ENCODE assay signal across 26 cellular contexts in genomic region chr17:50076591-50077235, GRCh38. TPM values are rescaled to one million over a fixed set of nuclear protein-coding genes. Genes with fewer than 3 reads are reported as not detected.
DNase-seq lines count a peak whose midpoint lies in the region; ATAC-seq and TF ChIP-seq lines count a peak whose summit lies in the region.
"Had no signal": no experiment of that assay in that cellular context is flagged by ENCODE, and none has a peak within 500 bp of the region (broad histone marks: within the 10 kb centered on the region; RNA-seq: fewer than 3 reads in every experiment).

No MANE protein-coding gene starts in this region.

- H3K79me1 ChIP-seq in neuronal stem cell (ENCODE audit: low read depth, low read length), result no peaks in the 10 kb centered on the region

- TSS peak; percentile 4 for BruUV-seq in mammary epithelial cell (replicated peaks; lab: Mats Ljungman, UMichigan)

- H3K4me3 ChIP-seq in mammary epithelial cell (replicated peaks in 1 of 3; ENCODE audit: insufficient read depth in 1 of 3, low read depth in 2 of 3, low read length in 3 of 3), result no peak overlapping the region
- no peak overlapping the region for H3K4me3 ChIP-seq in neuronal stem cell (ENCODE audit: low read length in 2 of 2)
- H3K4me3 ChIP-seq: MG63, pancreas, upper lobe of right lung had no signal

- H3K4me1 ChIP-seq in mammary epithelial cell (ENCODE audit: insufficient read depth, low read length), result no peaks in the 10 kb centered on the region
- H3K4me1 ChIP-seq in neuronal stem cell (ENCODE audit: control insufficient read depth in 2 of 2, insufficient read depth in 1 of 2, low read depth in 1 of 2, low read length in 2 of 2), result no peaks in the 10 kb centered on the region
- H3K4me1 ChIP-seq: pancreas, upper lobe of right lung had no signal

- H3K79me2 ChIP-seq in mammary epithelial cell (ENCODE audit: insufficient read depth, low read length), result peaks cover 98% of the 10 kb centered on the region

- H2BK5ac ChIP-seq in neuronal stem cell (ENCODE audit: low read length), result peak overlapping the region; percentile 43

- no peaks in the 10 kb centered on the region for H3K9me3 ChIP-seq in mammary epithelial cell (replicated peaks; ENCODE audit: insufficient read depth, low read length)
- no peaks in the 10 kb centered on the region for H3K9me3 ChIP-seq in neuronal stem cell (replicated peaks in 1 of 2; ENCODE audit: control insufficient read depth in 2 of 2, insufficient read depth in 1 of 2, low read depth in 1 of 2, low read length in 2 of 2)
- H3K9me3 ChIP-seq: MG63, pancreas, upper lobe of right lung had no signal

- H3K27me3 Mint-ChIP-seq in activated CD4-positive, alpha-beta T cell treated with anti-CD3 and anti-CD28 coated beads, Interleukin-2, amount 10 ng/mL, durations not matched to agents 7 days and 5 days, result no peaks in the 10 kb centered on the region
- H3K27me3 Mint-ChIP-seq: activated CD4-positive, alpha-beta memory T cell treated with anti-CD3 and anti-CD28 coated beads, Interleukin-2, amount 10 ng/mL, durations not matched to agents 7 days and 5 days; stimulated activated naive CD8-positive, alpha-beta T cell treated with anti-CD3 and anti-CD28 coated beads, Interleukin-15, amount 100 ng/mL, for 72 hours; T-helper 17 cell had no signal

- no peak overlapping the region for H3K4ac ChIP-seq in neuronal stem cell (ENCODE audit: low read length)

- H3K9me3 Mint-ChIP-seq in activated CD4-positive, alpha-beta T cell treated with anti-CD3 and anti-CD28 coated beads, Interleukin-2, amount 10 ng/mL, durations not matched to agents 7 days and 5 days, result no peaks in the 10 kb centered on the region
- H3K9me3 Mint-ChIP-seq: activated CD4-positive, alpha-beta memory T cell treated with anti-CD3 and anti-CD28 coated beads, Interleukin-2, amount 10 ng/mL, durations not matched to agents 7 days and 5 days; CD8-positive, alpha-beta memory T cell; immature natural killer cell had no signal

- peak overlapping the region; percentile 41 for H3K14ac ChIP-seq in neuronal stem cell (ENCODE audit: low read length)

- no peak overlapping the region for H3K4me2 ChIP-seq in mammary epithelial cell (ENCODE audit: insufficient read depth, low read depth, low read length)
- H3K4me2 ChIP-seq in neuronal stem cell (ENCODE audit: insufficient read depth, low read length, poor library complexity, severe bottlenecking), result peak overlapping the region; percentile 14

- H3K36me3 ChIP-seq in mammary epithelial cell (ENCODE audit: insufficient read depth, low read length) (peaks cover 86% of the 10 kb centered on the region), neuronal stem cell (replicated peaks in 1 of 2; ENCODE audit: control insufficient read depth in 2 of 2, insufficient read depth in 2 of 2, low read length in 2 of 2) (peaks cover 0 to 8% of the 10 kb centered on the region in 2 donors)

- no peak overlapping the region for H4K91ac ChIP-seq in neuronal stem cell (ENCODE audit: low read depth, low read length, poor library complexity)

- H3K18ac ChIP-seq in neuronal stem cell (ENCODE audit: low read length), result peak overlapping the region; percentile 50

- H2BK12ac ChIP-seq in neuronal stem cell (ENCODE audit: low read length), result peak overlapping the region; percentile 14

- POLR2A ChIA-PET in activated CD4-positive, alpha-beta T cell treated with anti-CD3 and anti-CD28 coated beads, Interleukin-2, amount 10 ng/mL, durations not matched to agents 7 days and 5 days (lab: Charles Lee), result no interaction called here

- peaks cover 2% of the 10 kb centered on the region for H3K4me1 Mint-ChIP-seq in activated CD4-positive, alpha-beta T cell treated with anti-CD3 and anti-CD28 coated beads, Interleukin-2, amount 10 ng/mL, durations not matched to agents 7 days and 5 days
- H3K4me1 Mint-ChIP-seq: activated CD4-positive, alpha-beta memory T cell treated with anti-CD3 and anti-CD28 coated beads, Interleukin-2, amount 10 ng/mL, durations not matched to agents 7 days and 5 days; CD8-positive, alpha-beta memory T cell; immature natural killer cell; stimulated activated naive CD8-positive, alpha-beta T cell treated with anti-CD3 and anti-CD28 coated beads, Interleukin-15, amount 100 ng/mL, for 72 hours had no signal

- H2BK120ac ChIP-seq in neuronal stem cell (ENCODE audit: low read depth, low read length), result no peak overlapping the region

- H3K27ac Mint-ChIP-seq in activated CD4-positive, alpha-beta T cell treated with anti-CD3 and anti-CD28 coated beads, Interleukin-2, amount 10 ng/mL, durations not matched to agents 7 days and 5 days, result no peak overlapping the region
- H3K27ac Mint-ChIP-seq: activated CD4-positive, alpha-beta memory T cell treated with anti-CD3 and anti-CD28 coated beads, Interleukin-2, amount 10 ng/mL, durations not matched to agents 7 days and 5 days; activated naive CD4-positive, alpha-beta T cell treated with anti-CD3 and anti-CD28 coated beads for 36 hours; immature natural killer cell; T-helper 17 cell had no signal

- H3K27me3 ChIP-seq in mammary epithelial cell (ENCODE audit: insufficient read depth, low read length) (no peaks in the 10 kb centered on the region), neuronal stem cell (ENCODE audit: control insufficient read depth in 3 of 3, insufficient read depth in 3 of 3, low read depth in 1 of 3, low read length in 3 of 3) (no peaks in the 10 kb centered on the region)
- H3K27me3 ChIP-seq: MG63, pancreas, upper lobe of right lung had no signal

- dilution Hi-C loops in mammary epithelial cell (cut with HindIII; ENCODE audit: low sequenced_read_pairs), result loop anchor here (10.0 kb wide), 1 partner anchor 82 kb away; the partner anchor contains the start of gene DLX3

- H3K27ac ChIP-seq in mammary epithelial cell (ENCODE audit: insufficient read depth, low read depth, low read length) (no peak overlapping the region), neuronal stem cell (replicated peaks; ENCODE audit: low read length) (no peak overlapping the region)
- H3K27ac ChIP-seq: pancreas, upper lobe of right lung had no signal

- no peak for TF ChIP-seq CTCF in mammary epithelial cell (conservative IDR thresholded peaks at IDR 0.05 in 1 of 2, IDR thresholded peaks at IDR 0.05 in 1 of 2; ENCODE audit: extremely low read depth in 1 of 2, insufficient read depth in 1 of 2, low read depth in 1 of 2, low read length in 2 of 2)

- peaks cover 2% of the 10 kb centered on the region for H3K36me3 Mint-ChIP-seq in activated CD4-positive, alpha-beta T cell treated with anti-CD3 and anti-CD28 coated beads, Interleukin-2, amount 10 ng/mL, durations not matched to agents 7 days and 5 days (ENCODE audit: low read depth)
- H3K36me3 Mint-ChIP-seq: immature natural killer cell had no signal

- CTCF ChIA-PET in mammary epithelial cell (lab: Charles Lee; ENCODE audit: low non-redundant PET), result interaction anchor here (0.6 kb wide), 1 partner anchor 175 kb away, joined by 3 read pairs; no protein-coding TSS in a partner anchor
- CTCF ChIA-PET in activated CD4-positive, alpha-beta T cell treated with anti-CD3 and anti-CD28 coated beads, Interleukin-2, amount 10 ng/mL, durations not matched to agents 7 days and 5 days (lab: Charles Lee), result interaction anchor here (0.9 to 4.2 kb wide), 6 partner anchors 11 to 51 kb away, joined by 3 to 29 read pairs (median 3); partner anchors contain the start of genes ITGA3 and PDK2

- peaks cover 12% of the 10 kb centered on the region for H4K20me1 ChIP-seq in mammary epithelial cell (ENCODE audit: insufficient read depth, low read length)

- peak overlapping the region; percentile 69 for H2BK15ac ChIP-seq in neuronal stem cell (ENCODE audit: low read length)

- intact Hi-C loops in mammary epithelial cell (cut with micrococcal nuclease), result no loop called here

- H4K8ac ChIP-seq in neuronal stem cell (ENCODE audit: low read depth, low read length), result no peak overlapping the region

- H3K9ac ChIP-seq in mammary epithelial cell (ENCODE audit: insufficient read depth, low read length), result no peak overlapping the region
- no peak overlapping the region for H3K9ac ChIP-seq in neuronal stem cell (ENCODE audit: low read depth, low read length, poor library complexity)

- peak overlapping the region; percentile 30 for H2AK5ac ChIP-seq in neuronal stem cell (ENCODE audit: low read depth, low read length)

- in situ Hi-C loops in mammary epithelial cell (cut with MboI; ENCODE audit: low sequenced_read_pairs in 2 of 2), result no loop called here

- H3K4me3 Mint-ChIP-seq in activated CD4-positive, alpha-beta T cell treated with anti-CD3 and anti-CD28 coated beads, Interleukin-2, amount 10 ng/mL, durations not matched to agents 7 days and 5 days, result no peak overlapping the region
- H3K4me3 Mint-ChIP-seq: activated CD4-positive, alpha-beta memory T cell treated with anti-CD3 and anti-CD28 coated beads, Interleukin-2, amount 10 ng/mL, durations not matched to agents 7 days and 5 days; activated naive CD4-positive, alpha-beta T cell treated with anti-CD3 and anti-CD28 coated beads for 36 hours; CD8-positive, alpha-beta memory T cell; immature natural killer cell; stimulated activated naive CD8-positive, alpha-beta T cell treated with anti-CD3 and anti-CD28 coated beads, Interleukin-15, amount 100 ng/mL, for 72 hours; T-helper 17 cell had no signal

- 86% methylated on average over 16 of the region's 39 CpGs for WGBS in mammary epithelial cell (ENCODE audit: low coverage, missing lambda C conversion rate)
- WGBS in neuronal stem cell (ENCODE audit: extremely low coverage in 2 of 2, insufficient read length in 2 of 2, insufficient replicate concordance in 1 of 2), 2 donors, result no CpG with 5 or more reads among the region's 39 CpGs

- no peak overlapping the region for H2AFZ ChIP-seq in mammary epithelial cell (ENCODE audit: low read depth, low read length)
- no peak overlapping the region for H2AFZ ChIP-seq in neuronal stem cell (ENCODE audit: low read length)

- peak; percentile 69 for DNase-seq in ELF-1 (ENCODE audit: low read depth, low spot score)
- DNase-seq in NCI-H2171 treated with DMSO at 0.1 percent for 48 hours (lab: John Stamatoyannopoulos, UW), result peak; percentile 65
- no peak for DNase-seq in mammary epithelial cell
- DNase-seq in neuronal stem cell (ENCODE audit: low spot score), result no peak
- no peak for DNase-seq in activated CD4-positive, alpha-beta T cell treated with anti-CD3 and anti-CD28 coated beads, Interleukin-2, amount 10 ng/mL, durations not matched to agents 7 days and 5 days
- no peak for DNase-seq in DMS53 treated with DMSO at 0.1 percent for 48 hours (lab: John Stamatoyannopoulos, UW; ENCODE audit: unreplicated experiment)
- no peak for DNase-seq in HUDEP-2 (lab: John Stamatoyannopoulos, UW; ENCODE audit: unreplicated experiment in 76 of 76)
- DNase-seq: activated CD4-positive, alpha-beta memory T cell treated with anti-CD3 and anti-CD28 coated beads, Interleukin-2, amount 10 ng/mL, durations not matched to agents 7 days and 5 days; activated naive CD4-positive, alpha-beta T cell treated with anti-CD3 and anti-CD28 coated beads for 36 hours; anterior cingulate cortex; CD8-positive, alpha-beta memory T cell; cerebellar nuclear complex; effector memory CD4-positive, alpha-beta T cell; EL; immature natural killer cell; MG63; NCI-H187 treated with DMSO at 0.1 percent for 48 hours; OCI-M1; SIG-M5; stimulated activated CD4-positive, alpha-beta T cell treated with anti-CD3 and anti-CD28 coated beads, Interleukin-4, amount 100 ng/mL, for 1 hour; stimulated activated naive CD8-positive, alpha-beta T cell treated with anti-CD3 and anti-CD28 coated beads, Interleukin-15, amount 100 ng/mL, for 72 hours; T-helper 17 cell; upper lobe of right lung had no signal

- no peak for ATAC-seq in HG03175 (IDR thresholded peaks at IDR 0.05; ENCODE audit: unreplicated experiment)
- ATAC-seq: pancreas; stimulated activated naive CD8-positive, alpha-beta T cell treated with anti-CD3 and anti-CD28 coated beads, Interleukin-15, amount 100 ng/mL, for 72 hours; T-helper 17 cell; upper lobe of right lung had no signal

- no peak overlapping the region for H3K23ac ChIP-seq in neuronal stem cell (ENCODE audit: low read depth, low read length, poor library complexity)

RNA-seq across cellular contexts. Expression of gene PDK2, which starts 18.4 kb away (rescaled TPM):
- 10 to 100 TPM; 18.2 to 24.8 TPM for total RNA-seq in mammary epithelial cell
- polyA plus RNA-seq in mammary epithelial cell, result 7.7 TPM
- 13.5 TPM for polyA minus RNA-seq in mammary epithelial cell
- polyA plus RNA-seq in neuronal stem cell (2013, experiment 1 of 2), result 40.5 TPM
- polyA plus RNA-seq in neuronal stem cell (2013, experiment 2 of 2), result 39.2 TPM
- total RNA-seq in activated CD4-positive, alpha-beta T cell treated with anti-CD3 and anti-CD28 coated beads, Interleukin-2, amount 10 ng/mL, durations not matched to agents 7 days and 5 days, result 10 to 100 TPM; 29.4 to 31.3 TPM

RNA-seq across cellular contexts. Expression of gene ITGA3, which starts 20.8 kb away (rescaled TPM):
- 1,000 to 10,000 TPM; 1,418 to 2,030 TPM for total RNA-seq in mammary epithelial cell
- polyA plus RNA-seq in mammary epithelial cell, result 1,026 TPM
- 2,074 TPM for polyA minus RNA-seq in mammary epithelial cell
- 8.3 TPM for polyA plus RNA-seq in neuronal stem cell (2013, experiment 1 of 2)
- 6.8 TPM for polyA plus RNA-seq in neuronal stem cell (2013, experiment 2 of 2)
- total RNA-seq in activated CD4-positive, alpha-beta T cell treated with anti-CD3 and anti-CD28 coated beads, Interleukin-2, amount 10 ng/mL, durations not matched to agents 7 days and 5 days, result 1 to 10 TPM; 5.8 to 7.9 TPM

RNA-seq across cellular contexts. Expression of gene SAMD14, which starts 53.2 kb away (rescaled TPM):
- total RNA-seq in mammary epithelial cell, result under 1 TPM; 0.12 to 0.33 TPM
- polyA plus RNA-seq in mammary epithelial cell, result 0.05 TPM
- 0.98 TPM for polyA minus RNA-seq in mammary epithelial cell
- 31.6 TPM for polyA plus RNA-seq in neuronal stem cell (2013, experiment 1 of 2)
- polyA plus RNA-seq in neuronal stem cell (2013, experiment 2 of 2), result 33.4 TPM
- under 1 TPM; 0.07 to 0.23 TPM for total RNA-seq in activated CD4-positive, alpha-beta T cell treated with anti-CD3 and anti-CD28 coated beads, Interleukin-2, amount 10 ng/mL, durations not matched to agents 7 days and 5 days
- total RNA-seq: NCI-H460 had no signal
- polyA plus RNA-seq: CD8-positive, alpha-beta memory T cell had no signal

Comparison
In these comparisons a context has a peak if more than half of its experiments do, and no peak if none do; other contexts are left out.
1. DNase-seq: peak in ELF-1 (single experiment) and NCI-H2171 treated with DMSO at 0.1 percent for 48 hours (single experiment); none in mammary epithelial cell (single experiment), neuronal stem cell (single experiment), activated CD4-positive, alpha-beta T cell treated with anti-CD3 and anti-CD28 coated beads, Interleukin-2, amount 10 ng/mL, durations not matched to agents 7 days and 5 days (single experiment), DMS53 treated with DMSO at 0.1 percent for 48 hours (single experiment) and HUDEP-2 (0 of 76).
2. RNA of gene ITGA3, which starts 20.8 kb away (total RNA-seq): 1,418 to 2,030 TPM in mammary epithelial cell; 5.8 to 7.9 TPM in activated CD4-positive, alpha-beta T cell treated with anti-CD3 and anti-CD28 coated beads, Interleukin-2, amount 10 ng/mL, durations not matched to agents 7 days and 5 days; every median in the first group is over 100 times any median in the second.